31 cellular contexts compared by ENCODE assay signal in genomic region chr10:130578532-130579289, GRCh38.
"Had no signal": no experiment of that assay in that cellular context is flagged by ENCODE, and none has a peak within 500 bp of the region (broad histone marks: within the 10 kb centered on the region; RNA-seq: fewer than 3 reads in every experiment).

No MANE protein-coding gene starts in this region.

- H3K4me1 Mint-ChIP-seq: naive thymus-derived CD8-positive, alpha-beta T cell; nephron; neural progenitor cell; stimulated activated naive B cell treated with anti-CD40 and anti-IgM and Interleukin-4, amounts not matched to agents 10 μg/mL and 1 μg/mL and 100 μg/mL, for 72 hours had no signal

- H3K4me3 Mint-ChIP-seq: naive thymus-derived CD8-positive, alpha-beta T cell; nephron; neural progenitor cell; stimulated activated naive B cell treated with anti-CD40 and anti-IgM and Interleukin-4, amounts not matched to agents 10 μg/mL and 1 μg/mL and 100 μg/mL, for 72 hours had no signal

- DNase-seq: heart right ventricle; islet precursor cell; kidney glomerular epithelial cell; left cardiac atrium; lower lobe of right lung; mammary epithelial cell; mesenchymal stem cell; naive thymus-derived CD8-positive, alpha-beta T cell; occipital lobe; ovary; stimulated activated CD4-positive, alpha-beta T cell treated with anti-CD3 and anti-CD28 coated beads, Interleukin-12 subunit alpha, Interleukin-12 subunit beta, amount 100 ng/mL, for 4 hours; stimulated activated CD4-positive, alpha-beta T cell treated with anti-CD3 and anti-CD28 coated beads, Interleukin-15, amount 100 ng/mL, for 24 hours; stimulated activated CD4-positive, alpha-beta T cell treated with anti-CD3 and anti-CD28 coated beads, Interleukin-2, amount 100 ng/mL, for 24 hours; stimulated activated CD4-positive, alpha-beta T cell treated with anti-CD3 and anti-CD28 coated beads, Interleukin-4, amount 100 ng/mL, for 1 hour; stimulated activated naive B cell treated with anti-CD40 and anti-IgM and Interleukin-4, amounts not matched to agents 10 μg/mL and 1 μg/mL and 100 μg/mL, for 72 hours; stimulated activated naive CD8-positive, alpha-beta T cell treated with anti-CD3 and anti-CD28 coated beads, Interleukin-15, Interleukin-2, amounts not matched to agents 100 U/mL and 50 U/mL, for 24 hours; stomach; tibial artery; trophoblast cell; upper lobe of right lung had no signal

- H3K27ac ChIP-seq: heart right ventricle, hepatocyte, lower lobe of right lung, neural progenitor cell, neutrophil, ovary, right atrium auricular region, skin epidermis, stomach, suprapubic skin, thoracic aorta, tibial artery, upper lobe of right lung had no signal

- H3K4me1 ChIP-seq: heart right ventricle, lower lobe of right lung, neural progenitor cell, right atrium auricular region, stomach, suprapubic skin, tibial artery, upper lobe of right lung had no signal

- H3K4me3 ChIP-seq: heart right ventricle, hepatocyte, lower lobe of right lung, neural progenitor cell, ovary, right atrium auricular region, skin epidermis, stomach, suprapubic skin, thoracic aorta, tibial artery, upper lobe of right lung had no signal

- H3K9me3 ChIP-seq: heart right ventricle, lower lobe of right lung, neutrophil, ovary, right atrium auricular region, stomach, suprapubic skin, thoracic aorta, tibial artery, upper lobe of right lung had no signal

- H3K9me3 Mint-ChIP-seq: naive thymus-derived CD8-positive, alpha-beta T cell; nephron; neural progenitor cell; stimulated activated naive B cell treated with anti-CD40 and anti-IgM and Interleukin-4, amounts not matched to agents 10 μg/mL and 1 μg/mL and 100 μg/mL, for 72 hours had no signal

- H3K27ac Mint-ChIP-seq: naive thymus-derived CD8-positive, alpha-beta T cell; nephron; neural progenitor cell; progenitor cell of endocrine pancreas; stimulated activated naive B cell treated with anti-CD40 and anti-IgM and Interleukin-4, amounts not matched to agents 10 μg/mL and 1 μg/mL and 100 μg/mL, for 72 hours had no signal

- ATAC-seq: heart right ventricle; left cardiac atrium; left lobe of liver; lower lobe of right lung; naive thymus-derived CD8-positive, alpha-beta T cell; sciatic nerve; stimulated activated naive B cell treated with anti-CD40 and anti-IgM and Interleukin-4, amounts not matched to agents 10 μg/mL and 1 μg/mL and 100 μg/mL, for 72 hours; stimulated activated naive CD8-positive, alpha-beta T cell treated with anti-CD3 and anti-CD28 coated beads, Interleukin-15, Interleukin-2, amounts not matched to agents 100 U/mL and 50 U/mL, for 24 hours; upper lobe of right lung had no signal

- H3K36me3 Mint-ChIP-seq: naive thymus-derived CD8-positive, alpha-beta T cell; neural progenitor cell; stimulated activated naive B cell treated with anti-CD40 and anti-IgM and Interleukin-4, amounts not matched to agents 10 μg/mL and 1 μg/mL and 100 μg/mL, for 72 hours had no signal

- H3K27me3 ChIP-seq: neural progenitor cell, ovary, right atrium auricular region, suprapubic skin had no signal
